In genomic region chr2:144501118-144501517, GRCh38 we compare ENCODE assay signal across 15 cellular contexts. TPM values are rescaled to one million over a fixed set of nuclear protein-coding genes. Genes with fewer than 3 reads are reported as not detected.
DNase-seq lines count a peak whose midpoint lies in the region; ATAC-seq and TF ChIP-seq lines count a peak whose summit lies in the region.
"Had no signal": no experiment of that assay in that cellular context is flagged by ENCODE, and none has a peak within 500 bp of the region (broad histone marks: within the 10 kb centered on the region; RNA-seq: fewer than 3 reads in every experiment).

No MANE protein-coding gene starts in this region.

- H3K4me1 ChIP-seq in fibroblast of lung (ENCODE audit: control insufficient read depth, extremely low read depth, insufficient read depth, low read length): peaks cover 16% of the 10 kb centered on the region
- H3K4me1 ChIP-seq in osteoblast (ENCODE audit: insufficient read depth, low read length): peaks cover 49% of the 10 kb centered on the region
- H3K4me1 ChIP-seq: SJCRH30 had no signal

- DNase-seq in CD14-positive monocyte (ENCODE audit: low spot score) (no peak), RPMI7951 (ENCODE audit: low read depth) (peak; percentile 46), fibroblast of lung (ENCODE audit: low read depth in 2 of 2) (peak; percentile 64), osteoblast (ENCODE audit: insufficient read length, low spot score, missing footprints) (no peak), DMS153 (lab: John Stamatoyannopoulos, UW) (no peak), DMS153 treated with DMSO at 0.1 percent for 48 hours (lab: John Stamatoyannopoulos, UW; ENCODE audit: unreplicated experiment) (no peak), chondrocyte (ENCODE audit: low spot score) (no peak)
- DNase-seq: activated CD4-positive, alpha-beta memory T cell treated with anti-CD3 and anti-CD28 coated beads for 36 hours; body of pancreas; DMS 273 treated with DMSO at 0.1 percent for 48 hours; NK-92 treated with Interleukin-12 subunit alpha and Interleukin-12 subunit beta, amount 100 ng/mL, for 24 hours; SJCRH30 had no signal

- H3K9me3 Mint-ChIP-seq in CD14-positive monocyte (peaks cover 0 to 1% (median 0%) of the 10 kb centered on the region in 7 donors), chondrocyte (ENCODE audit: low read depth) (no peaks in the 10 kb centered on the region)
- H3K9me3 Mint-ChIP-seq: activated CD4-positive, alpha-beta memory T cell treated with anti-CD3 and anti-CD28 coated beads for 36 hours; activated T-helper 1 cell treated with anti-CD3 and anti-CD28 coated beads, Interleukin-12 subunit alpha, Interleukin-12 subunit beta, Interleukin-2, Interleukin-4 antibody, amounts not matched to agents 30 ng/mL and 10 ng/mL and 1 ng/mL, durations not matched to agents 14 hours and 24 hours and 36 hours had no signal

- H3K4me2 ChIP-seq in fibroblast of lung (ENCODE audit: extremely low read depth, insufficient read depth, low read length): no peak overlapping the region
- no peak overlapping the region for H3K4me2 ChIP-seq in osteoblast (ENCODE audit: insufficient read depth, low read length)

- no peak overlapping the region for H3K4me3 Mint-ChIP-seq in CD14-positive monocyte
- no peak overlapping the region for H3K4me3 Mint-ChIP-seq in chondrocyte (ENCODE audit: unreplicated experiment)
- H3K4me3 Mint-ChIP-seq: activated CD4-positive, alpha-beta memory T cell treated with anti-CD3 and anti-CD28 coated beads for 36 hours; activated T-helper 1 cell treated with anti-CD3 and anti-CD28 coated beads, Interleukin-12 subunit alpha, Interleukin-12 subunit beta, Interleukin-2, Interleukin-4 antibody, amounts not matched to agents 30 ng/mL and 10 ng/mL and 1 ng/mL, durations not matched to agents 14 hours and 24 hours and 36 hours had no signal

- intact Hi-C loops in CD14-positive monocyte (cut with micrococcal nuclease): no loop called here

- H3K27me3 ChIP-seq in fibroblast of lung (ENCODE audit: control insufficient read depth, insufficient read depth, low read length) (no peaks in the 10 kb centered on the region), osteoblast (ENCODE audit: insufficient read depth, low read length) (no peaks in the 10 kb centered on the region)
- H3K27me3 ChIP-seq: body of pancreas, SJCRH30 had no signal

- no peak overlapping the region for H3K9ac ChIP-seq in fibroblast of lung (ENCODE audit: insufficient read depth, low read length)

- H3K36me3 ChIP-seq in fibroblast of lung (ENCODE audit: control insufficient read depth, insufficient read depth, low read length) (no peaks in the 10 kb centered on the region), osteoblast (ENCODE audit: insufficient read depth, low read length) (peaks cover 25% of the 10 kb centered on the region)

- TF ChIP-seq CTCF in CD14-positive monocyte (IDR thresholded peaks at IDR 0.05) (no peak), fibroblast of lung (conservative IDR thresholded peaks at IDR 0.05 in 1 of 2, IDR thresholded peaks at IDR 0.05 in 1 of 2; ENCODE audit: low read depth in 1 of 2, low read length in 2 of 2) (no peak), osteoblast (IDR thresholded peaks at IDR 0.05; ENCODE audit: extremely low read depth, low read depth, low read length) (no peak), chondrocyte (IDR thresholded peaks at IDR 0.05) (no peak)

- H3K4me1 Mint-ChIP-seq in CD14-positive monocyte (peaks cover 72% of the 10 kb centered on the region), chondrocyte (ENCODE audit: low read depth) (peaks cover 60% of the 10 kb centered on the region)

- H4K20me1 ChIP-seq in fibroblast of lung (ENCODE audit: control insufficient read depth, extremely low read depth, insufficient read depth, low read length): no peaks in the 10 kb centered on the region
- peaks cover 24% of the 10 kb centered on the region for H4K20me1 ChIP-seq in osteoblast (ENCODE audit: insufficient read depth, low read length)

- H3K79me2 ChIP-seq in fibroblast of lung (ENCODE audit: control insufficient read depth, insufficient read depth, low read length) (peaks cover 93% of the 10 kb centered on the region), osteoblast (ENCODE audit: insufficient read depth, low read length) (peaks cover 97% of the 10 kb centered on the region)

- H3K36me3 Mint-ChIP-seq in CD14-positive monocyte (peaks cover 87 to 93% of the 10 kb centered on the region in 2 donors), chondrocyte (ENCODE audit: low read depth) (peaks cover 8% of the 10 kb centered on the region)

- H3K9me3 ChIP-seq in fibroblast of lung (ENCODE audit: control insufficient read depth, insufficient read depth, low read depth, low read length): no peaks in the 10 kb centered on the region
- H3K9me3 ChIP-seq in osteoblast (ENCODE audit: low read depth, low read length): no peaks in the 10 kb centered on the region
- H3K9me3 ChIP-seq: body of pancreas, SJCRH30 had no signal

- H3K27me3 Mint-ChIP-seq in CD14-positive monocyte (ENCODE audit: low read depth in 3 of 3): peaks cover 0 to 1% (median 0%) of the 10 kb centered on the region in 3 donors
- no peaks in the 10 kb centered on the region for H3K27me3 Mint-ChIP-seq in chondrocyte (ENCODE audit: low read depth)

- H3K27ac Mint-ChIP-seq in CD14-positive monocyte (peak overlapping the region; percentile 2 to 84 (median 70)), chondrocyte (ENCODE audit: unreplicated experiment) (no peak overlapping the region)
- H3K27ac Mint-ChIP-seq: activated CD4-positive, alpha-beta memory T cell treated with anti-CD3 and anti-CD28 coated beads for 36 hours; activated T-helper 1 cell treated with anti-CD3 and anti-CD28 coated beads, Interleukin-12 subunit alpha, Interleukin-12 subunit beta, Interleukin-2, Interleukin-4 antibody, amounts not matched to agents 30 ng/mL and 10 ng/mL and 1 ng/mL, durations not matched to agents 14 hours and 24 hours and 36 hours had no signal

- no peak for ATAC-seq in HG03139 (IDR thresholded peaks at IDR 0.05; ENCODE audit: unreplicated experiment)
- ATAC-seq: body of pancreas, HCT116 had no signal

- H2AFZ ChIP-seq in fibroblast of lung (ENCODE audit: low read length): no peak overlapping the region
- no peak overlapping the region for H2AFZ ChIP-seq in osteoblast (ENCODE audit: low read length)

- no peak overlapping the region for H3K4me3 ChIP-seq in fibroblast of lung (replicated peaks in 1 of 4; ENCODE audit: control extremely low read depth in 1 of 4, insufficient read depth in 1 of 4, low read depth in 3 of 4, low read length in 4 of 4)
- no peak overlapping the region for H3K4me3 ChIP-seq in osteoblast (ENCODE audit: insufficient read depth, low read length)
- H3K4me3 ChIP-seq: body of pancreas, SJCRH30 had no signal

- H3K27ac ChIP-seq in fibroblast of lung (ENCODE audit: insufficient read depth, low read length) (peak overlapping the region; percentile 19), osteoblast (ENCODE audit: low read depth, low read length) (peak overlapping the region; percentile 38)
- H3K27ac ChIP-seq: body of pancreas, SJCRH30 had no signal

RNA-seq across cellular contexts. Expression of gene ZEB2, which starts 18.8 kb away (rescaled TPM):
- polyA plus RNA-seq in CD14-positive monocyte (10 to 100 TPM; 76.8 to 93.8 TPM), fibroblast of lung (62.7 and 130 TPM in 2 replicates)
- 24.0 and 32.3 TPM in 2 replicates for total RNA-seq in RPMI7951 (2014; rRNA removed; shearing (Covaris generic))
- total RNA-seq in fibroblast of lung (68.8 and 91.0 TPM in 2 replicates), osteoblast (119 and 128 TPM in 2 replicates), chondrocyte (55.5 to 104 TPM (median 95.4 TPM) in 3 replicates)
- 35.8 and 75.9 TPM in 2 replicates for polyA plus RNA-seq in fibroblast of lung (2012)
- 89.0 and 128 TPM in 2 replicates for polyA minus RNA-seq in fibroblast of lung (ENCODE audit: low replicate concordance)

Comparison
In these comparisons a context has a peak if more than half of its experiments do, and no peak if none do; other contexts are left out.
1. DNase-seq: peak in RPMI7951 (single experiment) and fibroblast of lung (2 of 2); none in CD14-positive monocyte (single experiment), osteoblast (single experiment), DMS153 (single experiment), DMS153 treated with DMSO at 0.1 percent for 48 hours (single experiment) and chondrocyte (single experiment).